In genomic region chr5:128199611-128200010, GRCh38 we compare ENCODE assay signal across 3 cellular contexts.
TF ChIP-seq lines count a peak whose summit lies in the region.

No MANE protein-coding gene starts in this region.

TF ChIP-seq in A549, 52 proteins besides CTCF, POLR2A, EP300 and RAD21:
- TF ChIP-seq, protein P1, sequence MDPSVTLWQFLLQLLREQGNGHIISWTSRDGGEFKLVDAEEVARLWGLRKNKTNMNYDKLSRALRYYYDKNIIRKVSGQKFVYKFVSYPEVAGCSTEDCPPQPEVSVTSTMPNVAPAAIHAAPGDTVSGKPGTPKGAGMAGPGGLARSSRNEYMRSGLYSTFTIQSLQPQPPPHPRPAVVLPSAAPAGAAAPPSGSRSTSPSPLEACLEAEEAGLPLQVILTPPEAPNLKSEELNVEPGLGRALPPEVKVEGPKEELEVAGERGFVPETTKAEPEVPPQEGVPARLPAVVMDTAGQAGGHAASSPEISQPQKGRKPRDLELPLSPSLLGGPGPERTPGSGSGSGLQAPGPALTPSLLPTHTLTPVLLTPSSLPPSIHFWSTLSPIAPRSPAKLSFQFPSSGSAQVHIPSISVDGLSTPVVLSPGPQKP (IDR thresholded peaks at IDR 0.05; ENCODE audit: low read depth, low read length) = no peak
- TF ChIP-seq MAFK (IDR thresholded peaks at IDR 0.05; ENCODE audit: partially characterized antibody) (no peak), USF2 (IDR thresholded peaks at IDR 0.05) (no peak), TFCP2L1 (CRISPR knock-in tag; IDR thresholded peaks at IDR 0.05) (no peak), NFE2L2 (conservative IDR thresholded peaks at IDR 0.05; ENCODE audit: low read length) (no peak)

TF ChIP-seq in IMR-90, 13 proteins besides CTCF, POLR2A, EP300 and RAD21:
- TF ChIP-seq USF2 (IDR thresholded peaks at IDR 0.05; ENCODE audit: low read depth, low read length) = no peak
- peak; percentile 27; the same call in 1 of the 2 replicates for TF ChIP-seq CEBPB (IDR thresholded peaks at IDR 0.05; ENCODE audit: low read depth, low read length)
TF ChIP-seq in IMR-90: peak in this region for 1.

TF ChIP-seq in HEK293T, 16 proteins besides CTCF, POLR2A, EP300 and RAD21 (continued from another document):
- TF ChIP-seq NFRKB (IDR thresholded peaks at IDR 0.05) (no peak), FOXA1 (IDR thresholded peaks at IDR 0.05) (no peak), FOXK2 (IDR thresholded peaks at IDR 0.05) (no peak), ZNF384 (IDR thresholded peaks at IDR 0.05) (no peak), SP1 (IDR thresholded peaks at IDR 0.05) (no peak), CTBP1 (IDR thresholded peaks at IDR 0.05; ENCODE audit: borderline replicate concordance) (no peak)
